In genomic region chr9:134299883-134300282, GRCh38 we compare ENCODE assay signal across 24 cellular contexts. TPM values are rescaled to one million over a fixed set of nuclear protein-coding genes. Genes with fewer than 3 reads are reported as not detected.
DNase-seq lines count a peak whose midpoint lies in the region; ATAC-seq and TF ChIP-seq lines count a peak whose summit lies in the region.
"Had no signal": no experiment of that assay in that cellular context is flagged by ENCODE, and none has a peak within 500 bp of the region (broad histone marks: within the 10 kb centered on the region; RNA-seq: fewer than 3 reads in every experiment).

No MANE protein-coding gene starts in this region.

- no peaks in the 10 kb centered on the region for H3K9me3 ChIP-seq in CD8-positive, alpha-beta memory T cell (ENCODE audit: low read length)
- no peaks in the 10 kb centered on the region for H3K9me3 ChIP-seq in gastrocnemius medialis
- H3K9me3 ChIP-seq: esophagus muscularis mucosa, gastroesophageal sphincter, thoracic aorta had no signal

- no peak for ATAC-seq in gastrocnemius medialis
- ATAC-seq in foreskin keratinocyte = no peak
- ATAC-seq: gastroesophageal sphincter; naive thymus-derived CD8-positive, alpha-beta T cell had no signal

- no peak overlapping the region for H3K4me3 Mint-ChIP-seq in CD8-positive, alpha-beta memory T cell
- H3K4me3 Mint-ChIP-seq in glutamatergic neuron (ENCODE audit: unreplicated experiment) (no peak overlapping the region), neural crest cell (no peak overlapping the region)
- H3K4me3 Mint-ChIP-seq: activated naive CD4-positive, alpha-beta T cell treated with anti-CD3 and anti-CD28 coated beads, Interleukin-2, amount 50 U/mL, for 24 hours; activated T-helper 1 cell treated with anti-CD3 and anti-CD28 coated beads, Interleukin-12 subunit alpha, Interleukin-12 subunit beta, Interleukin-2, Interleukin-4 antibody, amounts not matched to agents 30 ng/mL and 10 ng/mL and 1 ng/mL, durations not matched to agents 14 hours and 24 hours and 36 hours; CD4-positive, alpha-beta memory T cell; naive thymus-derived CD8-positive, alpha-beta T cell had no signal

- peak overlapping the region in 5 of 8 donors; percentile 12 to 97 (median 60) for H3K27ac Mint-ChIP-seq in CD8-positive, alpha-beta memory T cell
- H3K27ac Mint-ChIP-seq in glutamatergic neuron (ENCODE audit: unreplicated experiment) (no peak overlapping the region), neural crest cell (ENCODE audit: unreplicated experiment) (peak overlapping the region; percentile 81)
- H3K27ac Mint-ChIP-seq: activated naive CD4-positive, alpha-beta T cell treated with anti-CD3 and anti-CD28 coated beads, Interleukin-2, amount 50 U/mL, for 24 hours; activated T-helper 1 cell treated with anti-CD3 and anti-CD28 coated beads, Interleukin-12 subunit alpha, Interleukin-12 subunit beta, Interleukin-2, Interleukin-4 antibody, amounts not matched to agents 30 ng/mL and 10 ng/mL and 1 ng/mL, durations not matched to agents 14 hours and 24 hours and 36 hours had no signal

- CTCF ChIA-PET in CD8-positive, alpha-beta memory T cell (lab: Charles Lee) = interaction anchor here (1.1 to 2.5 kb wide), 2 partner anchors 16 to 129 kb away, joined by 3 to 8 read pairs; no protein-coding TSS in a partner anchor

- H3K27me3 ChIP-seq in CD8-positive, alpha-beta memory T cell (ENCODE audit: insufficient read depth, low read length, poor library complexity, severe bottlenecking) = no peaks in the 10 kb centered on the region
- no peaks in the 10 kb centered on the region for H3K27me3 ChIP-seq in gastrocnemius medialis
- peaks cover 14% of the 10 kb centered on the region for H3K27me3 ChIP-seq in foreskin keratinocyte
- H3K27me3 ChIP-seq: gastroesophageal sphincter had no signal

- peaks cover 13 to 31% (median 29%) of the 10 kb centered on the region in 3 donors for H3K4me1 Mint-ChIP-seq in CD8-positive, alpha-beta memory T cell
- H3K4me1 Mint-ChIP-seq in glutamatergic neuron (ENCODE audit: low read depth, unreplicated experiment) (no peaks in the 10 kb centered on the region), neural crest cell (peaks cover 15% of the 10 kb centered on the region)

- DNase-seq in CD8-positive, alpha-beta memory T cell = no peak
- DNase-seq in LNCaP clone FGC (ENCODE audit: low read depth) (peak; percentile 81), glutamatergic neuron (peak; percentile 1), neural crest cell (ENCODE audit: low read depth, low spot score) (no peak), iPS-NIHi11 (ENCODE audit: low spot score) (no peak), gastrocnemius medialis (no peak), cerebellar nuclear complex (lab: John Stamatoyannopoulos, UW) (no peak), foreskin keratinocyte (no peak)
- DNase-seq: activated CD4-positive, alpha-beta T cell treated with anti-CD3 and anti-CD28 coated beads, Interleukin-2, amount 50 U/mL, for 1 hour; CD4-positive, alpha-beta memory T cell; effector CD4-positive, alpha-beta T cell; GF-D8; Karpas-422; NCI-H1930; NK-92 treated with Interleukin-12 subunit alpha and Interleukin-12 subunit beta, amount 100 ng/mL, for 24 hours; stimulated activated naive CD4-positive, alpha-beta T cell; WERI-Rb-1 had no signal

- no peak for TF ChIP-seq POLR2A in gastrocnemius medialis (IDR thresholded peaks at IDR 0.05)

- peaks cover 7% of the 10 kb centered on the region for H3K4me1 ChIP-seq in CD8-positive, alpha-beta memory T cell (ENCODE audit: insufficient read depth, low read length)
- H3K4me1 ChIP-seq in gastrocnemius medialis = no peaks in the 10 kb centered on the region
- no peaks in the 10 kb centered on the region for H3K4me1 ChIP-seq in foreskin keratinocyte
- H3K4me1 ChIP-seq: esophagus muscularis mucosa, gastroesophageal sphincter had no signal

- no peaks in the 10 kb centered on the region for H3K36me3 ChIP-seq in CD8-positive, alpha-beta memory T cell (ENCODE audit: insufficient read depth, low read length)
- H3K36me3 ChIP-seq in gastrocnemius medialis = no peaks in the 10 kb centered on the region
- H3K36me3 ChIP-seq: esophagus muscularis mucosa, gastroesophageal sphincter, thoracic aorta, WERI-Rb-1 had no signal

- peaks cover 2 to 9% of the 10 kb centered on the region in 2 donors for H3K27me3 Mint-ChIP-seq in CD8-positive, alpha-beta memory T cell
- H3K27me3 Mint-ChIP-seq in glutamatergic neuron (ENCODE audit: unreplicated experiment) (peaks cover 3% of the 10 kb centered on the region), neural crest cell (ENCODE audit: low read depth) (no peaks in the 10 kb centered on the region)
- H3K27me3 Mint-ChIP-seq: activated naive CD4-positive, alpha-beta T cell treated with anti-CD3 and anti-CD28 coated beads, Interleukin-2, amount 50 U/mL, for 24 hours; CD4-positive, alpha-beta memory T cell had no signal

- intact Hi-C loops in gastrocnemius medialis (cut with DNase I; ENCODE audit: low total_unique reads) = no loop called here

- POLR2A ChIA-PET in CD8-positive, alpha-beta memory T cell (lab: Charles Lee) = no interaction called here

- no peaks in the 10 kb centered on the region for H3K9me3 Mint-ChIP-seq in CD8-positive, alpha-beta memory T cell
- H3K9me3 Mint-ChIP-seq in glutamatergic neuron (ENCODE audit: unreplicated experiment) = no peaks in the 10 kb centered on the region
- H3K9me3 Mint-ChIP-seq in neural crest cell = no peaks in the 10 kb centered on the region
- H3K9me3 Mint-ChIP-seq: activated naive CD4-positive, alpha-beta T cell treated with anti-CD3 and anti-CD28 coated beads, Interleukin-2, amount 50 U/mL, for 24 hours; activated T-helper 1 cell treated with anti-CD3 and anti-CD28 coated beads, Interleukin-12 subunit alpha, Interleukin-12 subunit beta, Interleukin-2, Interleukin-4 antibody, amounts not matched to agents 30 ng/mL and 10 ng/mL and 1 ng/mL, durations not matched to agents 14 hours and 24 hours and 36 hours; naive thymus-derived CD8-positive, alpha-beta T cell had no signal

- H3K36me3 Mint-ChIP-seq in CD8-positive, alpha-beta memory T cell = no peaks in the 10 kb centered on the region
- H3K36me3 Mint-ChIP-seq in glutamatergic neuron (ENCODE audit: unreplicated experiment) = peaks cover 4% of the 10 kb centered on the region
- no peaks in the 10 kb centered on the region for H3K36me3 Mint-ChIP-seq in neural crest cell (ENCODE audit: low read depth)
- H3K36me3 Mint-ChIP-seq: activated naive CD4-positive, alpha-beta T cell treated with anti-CD3 and anti-CD28 coated beads, Interleukin-2, amount 50 U/mL, for 24 hours; CD4-positive, alpha-beta memory T cell; naive thymus-derived CD8-positive, alpha-beta T cell had no signal

- in situ Hi-C loops in gastrocnemius medialis (cut with MboI; ENCODE audit: low sequenced_read_pairs in 4 of 4) = loop anchor here in 1 of 4 donors (25.0 kb wide), 1 partner anchor 113 kb away; no protein-coding TSS in a partner anchor

- TF ChIP-seq CTCF in LNCaP clone FGC (IDR thresholded peaks at IDR 0.05; ENCODE audit: control insufficient read depth, extremely low read depth, insufficient read depth) = no peak
- TF ChIP-seq CTCF in glutamatergic neuron (IDR thresholded peaks at IDR 0.05; ENCODE audit: partially characterized antibody, unreplicated experiment) = no peak
- no peak for TF ChIP-seq CTCF in neural crest cell (conservative IDR thresholded peaks at IDR 0.05)
- no peak for TF ChIP-seq CTCF in gastrocnemius medialis (IDR thresholded peaks at IDR 0.05 in 4 of 5, conservative IDR thresholded peaks at IDR 0.05 in 1 of 5)
- no peak for TF ChIP-seq CTCF in foreskin keratinocyte (conservative IDR thresholded peaks at IDR 0.05)

- H3K27ac ChIP-seq in CD8-positive, alpha-beta memory T cell (ENCODE audit: low read depth, low read length) = no peak overlapping the region
- no peak overlapping the region for H3K27ac ChIP-seq in gastrocnemius medialis
- H3K27ac ChIP-seq in foreskin keratinocyte = no peak overlapping the region
- H3K27ac ChIP-seq: esophagus muscularis mucosa, gastroesophageal sphincter, SK-N-MC, thoracic aorta, WERI-Rb-1 had no signal

- no peak overlapping the region for H3K4me3 ChIP-seq in CD8-positive, alpha-beta memory T cell (ENCODE audit: low read length)
- H3K4me3 ChIP-seq in LNCaP clone FGC (ENCODE audit: low read depth, low read length) = no peak overlapping the region
- H3K4me3 ChIP-seq in gastrocnemius medialis = no peak overlapping the region
- H3K4me3 ChIP-seq: esophagus muscularis mucosa, gastroesophageal sphincter, SK-N-MC, thoracic aorta had no signal

RNA-seq across cellular contexts. Expression of gene RXRA, which starts 26.4 kb away (rescaled TPM):
- total RNA-seq in CD8-positive, alpha-beta memory T cell = 1 to 10 TPM; 9.9 to 10.0 TPM
- 2.1 TPM for polyA plus RNA-seq in CD8-positive, alpha-beta memory T cell
- 20.5 TPM for total RNA-seq in glutamatergic neuron (ENCODE audit: unreplicated experiment)
- 40.0 and 41.2 TPM in 2 replicates for total RNA-seq in neural crest cell
- 100 to 1,000 TPM in 3 of 4 donors, 10 to 100 TPM in 1; 70.8 to 224 (median 160) TPM for total RNA-seq in gastrocnemius medialis
- total RNA-seq in foreskin keratinocyte = 24.1 and 25.2 TPM in 2 replicates
- polyA plus RNA-seq in foreskin keratinocyte = 16.5 and 18.3 TPM in 2 replicates

Comparison
In these comparisons a context has a peak if more than half of its experiments do, and no peak if none do; other contexts are left out.
1. DNase-seq: peak in LNCaP clone FGC (single experiment) and glutamatergic neuron (single experiment); none in CD8-positive, alpha-beta memory T cell (0 of 5), neural crest cell (single experiment), iPS-NIHi11 (single experiment), gastrocnemius medialis (0 of 2), cerebellar nuclear complex (0 of 2) and foreskin keratinocyte (0 of 2).